Comparison of ENCODE assay signal across 23 cellular contexts in the genomic region with DNA sequence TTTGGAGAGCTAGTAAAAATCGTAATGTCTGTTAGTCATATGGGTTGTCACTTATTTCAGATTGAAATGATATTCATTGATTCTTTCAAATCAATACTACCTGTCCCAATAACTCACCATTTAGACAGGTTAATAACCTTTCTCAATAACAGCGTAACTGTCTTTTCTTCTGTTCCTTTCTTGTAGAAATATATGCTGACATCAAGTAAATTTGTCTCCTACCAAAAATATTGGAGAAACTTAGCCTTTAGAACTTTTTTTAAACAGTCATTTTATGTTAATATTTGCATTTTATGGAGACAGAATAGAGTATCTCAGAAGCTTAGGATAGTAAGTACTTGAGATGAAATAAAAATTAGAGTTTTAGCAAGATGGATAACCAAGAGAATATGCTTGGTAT.
A peak's percentile ranks its signal among the peaks of the same experiment; 100 is the strongest.
DNase-seq lines count a peak whose midpoint lies in the region; ATAC-seq, FAIRE-seq and TF ChIP-seq lines count a peak whose summit lies in the region.
"Had no signal": no experiment of that assay in that cellular context is flagged by ENCODE, and none has a peak within 500 bp of the region (broad histone marks: within the 10 kb centered on the region; RNA-seq: fewer than 3 reads in every experiment).

No MANE protein-coding gene starts in this region.

- H2AK9ac ChIP-seq in IMR-90 (replicated peaks; ENCODE audit: low read depth, low read length, poor library complexity) = no peak overlapping the region

- H3K4me2 ChIP-seq in A549 (no peak overlapping the region), IMR-90 (ENCODE audit: low read depth, low read length) (no peak overlapping the region), K562 (ENCODE audit: insufficient read depth, low read length) (no peak overlapping the region)
- H3K4me2 ChIP-seq: BLaER1 had no signal

- TF ChIP-seq POLR2A in A549 (IDR thresholded peaks at IDR 0.05; ENCODE audit: low read length) (no peak), IMR-90 (IDR thresholded peaks at IDR 0.05; ENCODE audit: low read depth, low read length) (no peak), K562 (conservative IDR thresholded peaks at IDR 0.05) (no peak), vagina (IDR thresholded peaks at IDR 0.05) (no peak)

- H3K27me3 ChIP-seq in IMR-90 (ENCODE audit: control insufficient read depth, insufficient read depth, low read length) (no peaks in the 10 kb centered on the region), K562 (ENCODE audit: control insufficient read depth in 2 of 2, insufficient read depth in 2 of 2, low read length in 2 of 2) (peaks cover 0 to 4% of the 10 kb centered on the region in 2 experiments; a peak in 2 of 5 replicates), vagina (no peaks in the 10 kb centered on the region), BE2C (0 out of 2 replicates have a peak, but pooled peaks cover under 1% of the 10 kb centered on the region)
- H3K27me3 ChIP-seq: BLaER1 had no signal

- POLR2A ChIA-PET in A549 (lab: Yijun Ruan, JAX) = no interaction called here
- POLR2A ChIA-PET in IMR-90 (lab: Charles Lee; ENCODE audit: unreplicated experiment) = no interaction called here
- POLR2A ChIA-PET in K562 (lab: Yijun Ruan, JAX) = interaction anchor here (0.7 kb wide), 1 partner anchor 16 kb away, joined by 3 read pairs; no protein-coding TSS in a partner anchor

- no peak for TF ChIP-seq CTCF in A549 (IDR thresholded peaks at IDR 0.05)
- no peak for TF ChIP-seq CTCF in IMR-90 (conservative IDR thresholded peaks at IDR 0.05; ENCODE audit: low read depth, low read length)
- no peak for TF ChIP-seq CTCF in K562 (IDR thresholded peaks at IDR 0.05 in 2 of 3, conservative IDR thresholded peaks at IDR 0.05 in 1 of 3; ENCODE audit: insufficient read depth in 2 of 3, low read depth in 1 of 3, low read length in 3 of 3)
- no peak for TF ChIP-seq CTCF in vagina (IDR thresholded peaks at IDR 0.05)
- TF ChIP-seq CTCF in BE2C (IDR thresholded peaks at IDR 0.05; ENCODE audit: low read depth, low read length) = no peak

- H2BK120ac ChIP-seq in IMR-90 (ENCODE audit: low read depth, low read length) = no peak overlapping the region

- H2BK15ac ChIP-seq in IMR-90 (ENCODE audit: low read depth, low read length) = no peak overlapping the region

- H3K4ac ChIP-seq in IMR-90 (ENCODE audit: low read depth, low read length) = no peak overlapping the region

- H3K4me1 ChIP-seq in A549 (peaks cover 8% of the 10 kb centered on the region), IMR-90 (ENCODE audit: control insufficient read depth, insufficient read depth, low read length) (peaks cover 2% of the 10 kb centered on the region; the same call in 1 of the 2 replicates), K562 (replicated peaks in 1 of 2; ENCODE audit: control insufficient read depth in 2 of 2, insufficient read depth in 2 of 2, low read length in 2 of 2) (no peaks in the 10 kb centered on the region), vagina (peaks cover 10% of the 10 kb centered on the region), BE2C (no peaks in the 10 kb centered on the region)

- BruUV-seq in IMR-90 (replicated peaks; lab: Mats Ljungman, UMichigan) = no TSS peak
- BruUV-seq in K562 (replicated peaks; lab: Mats Ljungman, UMichigan) = no TSS peak

- H2BK5ac ChIP-seq in IMR-90 (ENCODE audit: low read depth, low read length, poor library complexity, severe bottlenecking) = no peak overlapping the region

- no peaks in the 10 kb centered on the region for H3K79me1 ChIP-seq in IMR-90 (ENCODE audit: low read depth in 1 of 2, low read length in 2 of 2)

- H2BK20ac ChIP-seq in IMR-90 (ENCODE audit: low read depth, low read length) = no peak overlapping the region

- H4K20me1 ChIP-seq in IMR-90 (ENCODE audit: insufficient read depth, low read length) (no peaks in the 10 kb centered on the region), K562 (replicated peaks; ENCODE audit: control insufficient read depth, insufficient read depth, low read length) (no peaks in the 10 kb centered on the region)
- H4K20me1 ChIP-seq: BLaER1 had no signal

- DNase-seq in A549 (ENCODE audit: low read depth in 1 of 2, low spot score in 1 of 2) (no peak), IMR-90 (no peak), K562 (ENCODE audit: extremely low read depth in 1 of 4, low spot score in 3 of 4) (no peak), vagina (ENCODE audit: extremely low spot score in 2 of 2) (no peak), BE2C (no peak), OCI-M1 (lab: John Stamatoyannopoulos, UW) (no peak), NCI-H2081 treated with DMSO at 0.1 percent for 48 hours (lab: John Stamatoyannopoulos, UW) (no peak)
- DNase-seq: 8988T; AML-193; C1 segment of cervical spinal cord; CD4-positive, alpha-beta memory T cell; CD4-positive, CD25-positive, alpha-beta regulatory T cell; CD8-positive, alpha-beta memory T cell; COR-L47; DMS 273 treated with DMSO at 0.1 percent for 48 hours; DMS153; DMS79 treated with DMSO at 0.1 percent for 48 hours; GF-D8 had no signal

- no peak overlapping the region for H3K9ac ChIP-seq in IMR-90 (ENCODE audit: low read depth, low read length)
- no peak overlapping the region for H3K9ac ChIP-seq in K562 (ENCODE audit: insufficient read depth in 1 of 2, low read depth in 2 of 2, low read length in 2 of 2)
- H3K9ac ChIP-seq: BLaER1 had no signal

- H4K91ac ChIP-seq in IMR-90 (ENCODE audit: insufficient read depth, low read depth, low read length) = no peak overlapping the region

- no peak overlapping the region for H3K56ac ChIP-seq in IMR-90 (ENCODE audit: extremely low read depth, insufficient read depth, low read length)

- CTCF ChIA-PET in A549 (lab: Yijun Ruan, JAX) = interaction anchor here (1.9 to 9.4 kb wide), 3 partner anchors 408 to 492 kb away, joined by 7 to 118 read pairs (median 8); no protein-coding TSS in a partner anchor
- CTCF ChIA-PET in IMR-90 (lab: Yijun Ruan, JAX) = no interaction called here
- CTCF ChIA-PET in K562 (lab: Yijun Ruan, JAX; ENCODE audit: low intra/inter-chr PET ratio) = no interaction called here

- intact Hi-C loops in IMR-90 (cut with micrococcal nuclease) = loop anchor here (5.0 kb wide), 1 partner anchor 468 kb away; no protein-coding TSS in a partner anchor
- intact Hi-C loops in K562 (cut with micrococcal nuclease) = loop anchor here (5.0 kb wide), 3 partner anchors 463 to 902 kb away; no protein-coding TSS in a partner anchor
- intact Hi-C loops in vagina (cut with DNase I) = no loop called here

- H2AFZ ChIP-seq in IMR-90 (replicated peaks; ENCODE audit: low read length, poor library complexity) (no peak overlapping the region), K562 (ENCODE audit: low read depth, low read length) (no peak overlapping the region)

- dilution Hi-C loops in IMR-90 (cut with HindIII; ENCODE audit: low sequenced_read_pairs, unreplicated experiment) = no loop called here

- no peak overlapping the region for H3K18ac ChIP-seq in IMR-90 (ENCODE audit: low read depth, low read length)

- TF ChIP-seq RAD21 in A549 (conservative IDR thresholded peaks at IDR 0.05 in 1 of 2, IDR thresholded peaks at IDR 0.05 in 1 of 2) (no peak), IMR-90 (IDR thresholded peaks at IDR 0.05; ENCODE audit: low read length) (no peak), K562 (CRISPR knock-in tag; conservative IDR thresholded peaks at IDR 0.05 in 1 of 2, IDR thresholded peaks at IDR 0.05 in 1 of 2) (no peak)

- no peak overlapping the region for H4K8ac ChIP-seq in IMR-90 (ENCODE audit: low read depth in 2 of 2, low read length in 2 of 2)

- TF ChIP-seq EP300 in A549 (IDR thresholded peaks at IDR 0.05) = no peak
- no peak for TF ChIP-seq EP300 in K562 (IDR thresholded peaks at IDR 0.05; ENCODE audit: low read length)

- FAIRE-seq in A549 (lab: Jason Lieb, UNC) (no peak), K562 (lab: Jason Lieb, UNC) (no peak)
- FAIRE-seq: A204.1, G401.6, GM12891, GM19239 had no signal

- no peaks in the 10 kb centered on the region for H3K9me1 ChIP-seq in IMR-90 (ENCODE audit: insufficient read depth, low read length)
- no peaks in the 10 kb centered on the region for H3K9me1 ChIP-seq in K562 (ENCODE audit: control insufficient read depth, insufficient read depth, low read length)

- H3K23ac ChIP-seq in IMR-90 (ENCODE audit: low read depth, low read length) = no peak overlapping the region

- H3K9me3 ChIP-seq in A549 (no peaks in the 10 kb centered on the region), IMR-90 (ENCODE audit: control insufficient read depth, insufficient read depth, low read length) (no peaks in the 10 kb centered on the region), K562 (replicated peaks; ENCODE audit: control insufficient read depth, insufficient read depth, low read depth, low read length) (0 out of 2 replicates have a peak, but pooled peaks cover 2% of the 10 kb centered on the region), vagina (no peaks in the 10 kb centered on the region), BE2C (no peaks in the 10 kb centered on the region)

- H2AK5ac ChIP-seq in IMR-90 (ENCODE audit: low read depth, low read length) = no peak overlapping the region

- H3K79me2 ChIP-seq in K562 (ENCODE audit: control insufficient read depth, insufficient read depth, low read length) = no peaks in the 10 kb centered on the region

- H3K27ac ChIP-seq in A549 (no peak overlapping the region), IMR-90 (ENCODE audit: insufficient read depth, low read length) (no peak overlapping the region), K562 (ENCODE audit: extremely low read depth, low read depth, low read length) (no peak overlapping the region), vagina (peak overlapping the region; percentile 47)
- H3K27ac ChIP-seq: BLaER1 had no signal

- WGBS in A549 (ENCODE audit: missing lambda C conversion rate) = 77% methylated on average over 2 of the region's 2 CpGs
- WGBS in IMR-90 (ENCODE audit: extremely low coverage in 2 of 2, insufficient read length in 1 of 2), 2 experiments = no CpG with 5 or more reads among the region's 2 CpGs
- WGBS in K562 (ENCODE audit: insufficient coverage, low coverage, missing lambda C conversion rate) = 0% methylated on average over 2 of the region's 2 CpGs

- H3K14ac ChIP-seq in IMR-90 (replicated peaks; ENCODE audit: low read depth, low read length) = no peak overlapping the region

- ATAC-seq in A549 = no peak
- no peak for ATAC-seq in IMR-90 (ENCODE audit: low read depth)
- no peak for ATAC-seq in K562

- in situ Hi-C loops in IMR-90 (cut with MboI; ENCODE audit: low sequenced_read_pairs) (loop anchor here (10.0 kb wide), 1 partner anchor 450 kb away; no protein-coding TSS in a partner anchor), K562 (cut with MboI) (loop anchor here (25.0 kb wide), 1 partner anchor 887 kb away; a partner anchor contains a TSS)

- no peak overlapping the region for H3K4me3 ChIP-seq in A549
- no peak overlapping the region for H3K4me3 ChIP-seq in IMR-90 (ENCODE audit: insufficient read depth, low read depth, low read length)
- H3K4me3 ChIP-seq in K562 = no peak overlapping the region
- no peak overlapping the region for H3K4me3 ChIP-seq in vagina
- H3K4me3 ChIP-seq in BE2C (ENCODE audit: low read depth, low read length) = no peak overlapping the region
- H3K4me3 ChIP-seq: BLaER1 had no signal

- no peak overlapping the region for H4K5ac ChIP-seq in IMR-90 (ENCODE audit: low read depth, low read length)

- H3K36me3 ChIP-seq in IMR-90 (ENCODE audit: control insufficient read depth, insufficient read depth, low read length) = peaks cover 9% of the 10 kb centered on the region
- no peaks in the 10 kb centered on the region for H3K36me3 ChIP-seq in K562 (ENCODE audit: control insufficient read depth, insufficient read depth, low read length)
- no peaks in the 10 kb centered on the region for H3K36me3 ChIP-seq in vagina
- no peaks in the 10 kb centered on the region for H3K36me3 ChIP-seq in BE2C

TF ChIP-seq in K562, 482 proteins besides CTCF, POLR2A, EP300 and RAD21 (continues in another document):
- peak; percentile 83 for TF ChIP-seq ZNF316 (IDR thresholded peaks at IDR 0.05)
